Comparison of ENCODE assay signal across 8 cellular contexts in the genomic region with DNA sequence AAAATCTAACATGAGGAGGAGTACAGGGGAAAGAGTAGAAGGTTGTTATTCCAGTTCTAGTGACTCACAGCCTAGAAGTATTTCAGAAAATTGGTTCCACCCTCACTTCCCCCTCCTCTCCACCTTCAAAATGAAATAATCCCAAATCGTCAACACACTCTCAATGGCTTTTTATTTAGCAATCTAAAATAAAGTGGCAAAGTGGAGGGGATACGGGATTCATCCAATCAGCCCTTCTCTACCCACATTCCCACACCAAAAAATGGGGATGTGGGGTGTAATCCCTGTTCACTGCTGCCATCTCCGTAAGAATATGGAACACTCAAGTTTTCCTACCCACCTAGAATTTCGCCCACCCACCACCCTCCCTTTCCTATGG. TPM values are rescaled to one million over a fixed set of nuclear protein-coding genes. Genes with fewer than 3 reads are reported as not detected.
DNase-seq lines count a peak whose midpoint lies in the region; ATAC-seq and TF ChIP-seq lines count a peak whose summit lies in the region.

No MANE protein-coding gene starts in this region.

- no peaks in the 10 kb centered on the region for H3K27me3 ChIP-seq in HAP-1 (ENCODE audit: low read depth)

- no peaks in the 10 kb centered on the region; the same call in 1 of the 2 replicates for H3K9me3 ChIP-seq in HAP-1

- H3K9me3 Mint-ChIP-seq in activated CD8-positive, alpha-beta T cell treated with anti-CD3 and anti-CD28 coated beads, Interleukin-2, amount 10 ng/mL, durations not matched to agents 7 days and 5 days (ENCODE audit: insufficient read depth) = no peaks in the 10 kb centered on the region
- peaks cover 9% of the 10 kb centered on the region for H3K9me3 Mint-ChIP-seq in glutamatergic neuron (ENCODE audit: unreplicated experiment)

- in situ Hi-C loops in HAP-1 (cut with MboI; ENCODE audit: low sequenced_read_pairs) = no loop called here

- peaks cover 28% of the 10 kb centered on the region for H3K4me1 Mint-ChIP-seq in activated CD8-positive, alpha-beta T cell treated with anti-CD3 and anti-CD28 coated beads, Interleukin-2, amount 10 ng/mL, durations not matched to agents 7 days and 5 days (ENCODE audit: low read depth)
- peaks cover 26% of the 10 kb centered on the region for H3K4me1 Mint-ChIP-seq in glutamatergic neuron (ENCODE audit: low read depth, unreplicated experiment)

- DNase-seq in AG08395 (ENCODE audit: low spot score) = peak; percentile 25
- DNase-seq in HAP-1 (ENCODE audit: low spot score in 2 of 2) = no peak
- DNase-seq in activated CD8-positive, alpha-beta T cell treated with anti-CD3 and anti-CD28 coated beads, Interleukin-2, amount 10 ng/mL, durations not matched to agents 7 days and 5 days = no peak
- no peak for DNase-seq in glutamatergic neuron
- peak; percentile 47 for DNase-seq in putamen (ENCODE audit: low spot score)
- no peak for DNase-seq in stimulated activated naive CD4-positive, alpha-beta T cell treated with Interleukin-2 at 50 U/mL for 16 hours (lab: John Stamatoyannopoulos, UW)
- no peak for DNase-seq in activated naive CD4-positive, alpha-beta T cell treated with Interleukin-2 at 50 U/mL for 16 hours

- no peaks in the 10 kb centered on the region for H3K36me3 Mint-ChIP-seq in activated CD8-positive, alpha-beta T cell treated with anti-CD3 and anti-CD28 coated beads, Interleukin-2, amount 10 ng/mL, durations not matched to agents 7 days and 5 days (ENCODE audit: low read depth)
- no peaks in the 10 kb centered on the region for H3K36me3 Mint-ChIP-seq in glutamatergic neuron (ENCODE audit: unreplicated experiment)

- peaks cover 59% of the 10 kb centered on the region for H3K27me3 Mint-ChIP-seq in activated CD8-positive, alpha-beta T cell treated with anti-CD3 and anti-CD28 coated beads, Interleukin-2, amount 10 ng/mL, durations not matched to agents 7 days and 5 days (ENCODE audit: low read depth)
- peaks cover 6% of the 10 kb centered on the region for H3K27me3 Mint-ChIP-seq in glutamatergic neuron (ENCODE audit: unreplicated experiment)

- H3K4me1 ChIP-seq in HAP-1 = peaks cover 16% of the 10 kb centered on the region

- no peak overlapping the region for H3K27ac Mint-ChIP-seq in activated CD8-positive, alpha-beta T cell treated with anti-CD3 and anti-CD28 coated beads, Interleukin-2, amount 10 ng/mL, durations not matched to agents 7 days and 5 days
- H3K27ac Mint-ChIP-seq in glutamatergic neuron (ENCODE audit: unreplicated experiment) = peak overlapping the region; percentile 93

- H3K36me3 ChIP-seq in HAP-1 (replicated peaks) = no peaks in the 10 kb centered on the region

- CTCF ChIA-PET in activated CD8-positive, alpha-beta T cell treated with anti-CD3 and anti-CD28 coated beads, Interleukin-2, amount 10 ng/mL, durations not matched to agents 7 days and 5 days (lab: Charles Lee) = no interaction called here

- TF ChIP-seq CTCF in glutamatergic neuron (IDR thresholded peaks at IDR 0.05; ENCODE audit: partially characterized antibody, unreplicated experiment) = no peak

- no peak for ATAC-seq in activated CD8-positive, alpha-beta T cell treated with anti-CD3 and anti-CD28 coated beads, Interleukin-2, amount 10 ng/mL, durations not matched to agents 7 days and 5 days
- no peak for ATAC-seq in GM18498 (IDR thresholded peaks at IDR 0.05; ENCODE audit: unreplicated experiment)

- POLR2A ChIA-PET in activated CD8-positive, alpha-beta T cell treated with anti-CD3 and anti-CD28 coated beads, Interleukin-2, amount 10 ng/mL, durations not matched to agents 7 days and 5 days (lab: Charles Lee) = no interaction called here

- peak overlapping the region; percentile 56 for H3K4me3 ChIP-seq in HAP-1

- H3K4me3 Mint-ChIP-seq in activated CD8-positive, alpha-beta T cell treated with anti-CD3 and anti-CD28 coated beads, Interleukin-2, amount 10 ng/mL, durations not matched to agents 7 days and 5 days = peak overlapping the region; percentile 34
- H3K4me3 Mint-ChIP-seq in glutamatergic neuron (ENCODE audit: unreplicated experiment) = peak overlapping the region; percentile 84

RNA-seq across cellular contexts. Expression of a gene that starts 1.0 kb away (rescaled TPM):
- total RNA-seq in activated CD8-positive, alpha-beta T cell treated with anti-CD3 and anti-CD28 coated beads, Interleukin-2, amount 10 ng/mL, durations not matched to agents 7 days and 5 days = under 1 TPM; 0.50 to 0.52 TPM
- total RNA-seq in glutamatergic neuron (ENCODE audit: unreplicated experiment) = 116 TPM

RNA-seq across cellular contexts. Expression of a gene that starts 41.3 kb away (rescaled TPM):
- total RNA-seq in activated CD8-positive, alpha-beta T cell treated with anti-CD3 and anti-CD28 coated beads, Interleukin-2, amount 10 ng/mL, durations not matched to agents 7 days and 5 days = under 1 TPM; 0.39 to 0.68 TPM
- total RNA-seq in glutamatergic neuron (ENCODE audit: unreplicated experiment) = 1.6 TPM

Comparison
In these comparisons a context has a peak if more than half of its experiments do, and no peak if none do; other contexts are left out.
1. DNase-seq: peak in AG08395 (single experiment) and putamen (single experiment); none in HAP-1 (0 of 2), activated CD8-positive, alpha-beta T cell treated with anti-CD3 and anti-CD28 coated beads, Interleukin-2, amount 10 ng/mL, durations not matched to agents 7 days and 5 days (single experiment), glutamatergic neuron (single experiment), stimulated activated naive CD4-positive, alpha-beta T cell treated with Interleukin-2 at 50 U/mL for 16 hours (single experiment) and activated naive CD4-positive, alpha-beta T cell treated with Interleukin-2 at 50 U/mL for 16 hours (single experiment).
2. RNA of a gene that starts 1.0 kb away (total RNA-seq): 116 TPM in glutamatergic neuron (single experiment); 0.50 to 0.52 TPM in activated CD8-positive, alpha-beta T cell treated with anti-CD3 and anti-CD28 coated beads, Interleukin-2, amount 10 ng/mL, durations not matched to agents 7 days and 5 days; every median in the first group is over 10 times any median in the second.